8 cellular contexts compared by ENCODE assay signal in the genomic region with DNA sequence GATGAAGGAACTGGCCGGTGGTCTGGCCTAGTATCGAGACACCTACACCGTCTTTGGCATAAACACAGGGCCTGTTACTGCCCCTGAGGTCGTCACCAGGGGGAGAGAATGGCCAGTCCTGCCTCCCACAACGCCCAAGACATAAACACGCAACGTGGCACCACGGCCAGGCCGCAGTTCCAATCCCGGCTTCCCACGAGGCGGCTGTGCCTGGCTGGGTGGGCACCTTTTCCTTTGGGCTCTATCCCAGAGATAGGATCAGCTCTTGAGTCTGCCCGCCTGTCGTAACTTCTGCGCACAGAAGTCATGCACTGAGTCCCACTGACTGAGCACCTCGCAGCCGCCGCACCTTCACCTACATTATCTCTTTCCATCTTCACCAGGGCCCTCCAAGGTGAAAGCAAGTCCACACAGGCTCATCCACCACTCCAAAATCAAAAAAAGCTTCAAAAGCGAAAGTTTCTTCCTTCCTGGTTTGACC. TPM values are rescaled to one million over a fixed set of nuclear protein-coding genes. Genes with fewer than 3 reads are reported as not detected.
DNase-seq lines count a peak whose midpoint lies in the region; ATAC-seq and TF ChIP-seq lines count a peak whose summit lies in the region.

No MANE protein-coding gene starts in this region.

- peak overlapping the region; percentile 40 to 56 for H3K27ac Mint-ChIP-seq in natural killer cell treated with Interleukin-12 subunit alpha and Interleukin-12 subunit beta and Interleukin-15 and Interleukin-18, amount 100 ng/mL, for 72 hours

- no peak overlapping the region for H3K27ac ChIP-seq in effector memory CD4-positive, alpha-beta T cell (ENCODE audit: insufficient read depth, low read length, poor library complexity, severe bottlenecking)

- no peak for TF ChIP-seq CTCF in BJ (IDR thresholded peaks at IDR 0.05; ENCODE audit: insufficient read depth, low read depth, low read length)
- no peak for TF ChIP-seq CTCF in Loucy (conservative IDR thresholded peaks at IDR 0.05; ENCODE audit: low read length)

- no peaks in the 10 kb centered on the region for H3F3A ChIP-seq in Loucy (ENCODE audit: low read depth)

- peak overlapping the region; percentile 59 for H3K4me3 ChIP-seq in BJ (ENCODE audit: low read depth, low read length)
- H3K4me3 ChIP-seq in Loucy (ENCODE audit: low read length, poor library complexity, severe bottlenecking): peak overlapping the region; percentile 100
- H3K4me3 ChIP-seq in effector memory CD4-positive, alpha-beta T cell (ENCODE audit: insufficient read depth, low read depth, low read length, poor library complexity, severe bottlenecking): peak overlapping the region; percentile 68

- H3K4me1 ChIP-seq in Loucy (ENCODE audit: insufficient read depth, low read length, poor library complexity, severe bottlenecking): peaks cover 54% of the 10 kb centered on the region
- H3K4me1 ChIP-seq in effector memory CD4-positive, alpha-beta T cell (ENCODE audit: control insufficient read depth, insufficient read depth, low read length, poor library complexity, severe bottlenecking): peaks cover 22% of the 10 kb centered on the region

- H3K9me2 ChIP-seq in Loucy (replicated peaks; ENCODE audit: low read depth, low read length): no peaks in the 10 kb centered on the region

- H3K36me3 ChIP-seq in BJ (ENCODE audit: control insufficient read depth, insufficient read depth, low read length) (peaks cover 6% of the 10 kb centered on the region), Loucy (ENCODE audit: insufficient read depth, low read length) (no peaks in the 10 kb centered on the region)
- H3K36me3 ChIP-seq in effector memory CD4-positive, alpha-beta T cell (ENCODE audit: control insufficient read depth, insufficient read depth, low read length): peaks cover 8% of the 10 kb centered on the region

- no peaks in the 10 kb centered on the region for H3K36me3 Mint-ChIP-seq in natural killer cell treated with Interleukin-12 subunit alpha and Interleukin-12 subunit beta and Interleukin-15 and Interleukin-18, amount 100 ng/mL, for 72 hours

- peak overlapping the region; percentile 94 for H3K9ac ChIP-seq in Loucy (ENCODE audit: low read depth, low read length, poor library complexity, severe bottlenecking)

- H3K79me2 ChIP-seq in Loucy (ENCODE audit: insufficient read depth, low read length): peaks cover 54% of the 10 kb centered on the region

- H3K4me1 Mint-ChIP-seq in natural killer cell treated with Interleukin-12 subunit alpha and Interleukin-12 subunit beta and Interleukin-15 and Interleukin-18, amount 100 ng/mL, for 72 hours (ENCODE audit: low read depth in 2 of 2): peaks cover 44 to 51% of the 10 kb centered on the region in 2 donors

- H3K9me3 Mint-ChIP-seq in natural killer cell treated with Interleukin-12 subunit alpha and Interleukin-12 subunit beta and Interleukin-15 and Interleukin-18, amount 100 ng/mL, for 72 hours: no peaks in the 10 kb centered on the region

- CTCF ChIA-PET in BJ (lab: Yijun Ruan, JAX): interaction anchor here (0.6 to 1.5 kb wide), 5 partner anchors 11 to 337 kb away, joined by 3 to 7 read pairs (median 3); no protein-coding TSS in a partner anchor

- peaks cover 14% of the 10 kb centered on the region for H4K20me1 ChIP-seq in Loucy (ENCODE audit: insufficient read depth, low read length, poor library complexity, severe bottlenecking)

- peak overlapping the region; percentile 70 for H2AFZ ChIP-seq in Loucy (ENCODE audit: low read length)

- no peak for ATAC-seq in natural killer cell treated with Interleukin-12 subunit alpha and Interleukin-12 subunit beta and Interleukin-15 and Interleukin-18, amount 100 ng/mL, for 72 hours
- no peak for ATAC-seq in GM21529 (IDR thresholded peaks at IDR 0.05; ENCODE audit: unreplicated experiment)

- peak overlapping the region; percentile 82 for H3K4me3 Mint-ChIP-seq in natural killer cell treated with Interleukin-12 subunit alpha and Interleukin-12 subunit beta and Interleukin-15 and Interleukin-18, amount 100 ng/mL, for 72 hours

- H3K27me3 ChIP-seq in BJ (ENCODE audit: control insufficient read depth, insufficient read depth, low read length) (no peaks in the 10 kb centered on the region), Loucy (ENCODE audit: insufficient read depth, low read length, poor library complexity, severe bottlenecking) (no peaks in the 10 kb centered on the region)
- H3K27me3 ChIP-seq in effector memory CD4-positive, alpha-beta T cell (replicated peaks; ENCODE audit: control insufficient read depth, insufficient read depth, low read length, poor library complexity, severe bottlenecking): no peaks in the 10 kb centered on the region

- H3K9me3 ChIP-seq in Loucy (ENCODE audit: insufficient read depth, low read depth, low read length): no peaks in the 10 kb centered on the region
- no peaks in the 10 kb centered on the region for H3K9me3 ChIP-seq in effector memory CD4-positive, alpha-beta T cell (ENCODE audit: control insufficient read depth, low read length)

- DNase-seq in BJ (ENCODE audit: low read depth) (no peak), mucosa of gallbladder (ENCODE audit: low spot score) (no peak), dedifferentiated amniotic fluid mesenchymal stem cell (ENCODE audit: extremely low spot score) (no peak), DMS79 treated with DMSO at 0.1 percent for 48 hours (lab: John Stamatoyannopoulos, UW) (no peak)
- DNase-seq in effector memory CD4-positive, alpha-beta T cell: no peak
- no peak for DNase-seq in natural killer cell treated with Interleukin-12 subunit alpha and Interleukin-12 subunit beta and Interleukin-15 and Interleukin-18, amount 100 ng/mL, for 72 hours (ENCODE audit: low spot score)

- peaks cover 6% of the 10 kb centered on the region in 2 donors for H3K27me3 Mint-ChIP-seq in natural killer cell treated with Interleukin-12 subunit alpha and Interleukin-12 subunit beta and Interleukin-15 and Interleukin-18, amount 100 ng/mL, for 72 hours

- peak overlapping the region; percentile 99 for H3K4me2 ChIP-seq in Loucy (ENCODE audit: low read depth, low read length, poor library complexity, severe bottlenecking)

- POLR2A ChIA-PET in BJ (lab: Charles Lee): no interaction called here

RNA-seq across cellular contexts. Expression of a gene that starts 1.1 kb away (rescaled TPM):
- 14.8 and 16.2 TPM in 2 replicates for polyA plus RNA-seq in BJ (2011; rRNA removed)
- 50.6 and 55.4 TPM in 2 replicates for polyA minus RNA-seq in BJ (2011; rRNA and poly(A)+ RNA removed)
- total RNA-seq in natural killer cell treated with Interleukin-12 subunit alpha and Interleukin-12 subunit beta and Interleukin-15 and Interleukin-18, amount 100 ng/mL, for 72 hours: 10 to 100 TPM; 26.2 to 39.4 TPM
- total RNA-seq in mucosa of gallbladder: 27.9 TPM

RNA-seq across cellular contexts. Expression of a gene that starts 52.3 kb away (rescaled TPM):
- polyA plus RNA-seq in BJ (2011; rRNA removed): 3.8 and 6.7 TPM in 2 replicates
- polyA minus RNA-seq in BJ (2011; rRNA and poly(A)+ RNA removed): 4.7 and 6.5 TPM in 2 replicates
- under 1 TPM in 1 of 2 donors, not detected in 1; 0.05 TPM for total RNA-seq in natural killer cell treated with Interleukin-12 subunit alpha and Interleukin-12 subunit beta and Interleukin-15 and Interleukin-18, amount 100 ng/mL, for 72 hours
- 224 TPM for total RNA-seq in mucosa of gallbladder

Comparison
In these comparisons a context has a peak if more than half of its experiments do, and no peak if none do; other contexts are left out.
1. RNA of a gene that starts 52.3 kb away (total RNA-seq): 224 TPM in mucosa of gallbladder (single experiment); 0.05 TPM in natural killer cell treated with Interleukin-12 subunit alpha and Interleukin-12 subunit beta and Interleukin-15 and Interleukin-18, amount 100 ng/mL, for 72 hours; every median in the first group is over 100 times any median in the second.
2. Peak in every context shown above with its lines, with median percentiles within 50 percentile points of each other: H3K4me3 ChIP-seq.